ENCODE assay signal across 1 cellular context in the genomic region with DNA sequence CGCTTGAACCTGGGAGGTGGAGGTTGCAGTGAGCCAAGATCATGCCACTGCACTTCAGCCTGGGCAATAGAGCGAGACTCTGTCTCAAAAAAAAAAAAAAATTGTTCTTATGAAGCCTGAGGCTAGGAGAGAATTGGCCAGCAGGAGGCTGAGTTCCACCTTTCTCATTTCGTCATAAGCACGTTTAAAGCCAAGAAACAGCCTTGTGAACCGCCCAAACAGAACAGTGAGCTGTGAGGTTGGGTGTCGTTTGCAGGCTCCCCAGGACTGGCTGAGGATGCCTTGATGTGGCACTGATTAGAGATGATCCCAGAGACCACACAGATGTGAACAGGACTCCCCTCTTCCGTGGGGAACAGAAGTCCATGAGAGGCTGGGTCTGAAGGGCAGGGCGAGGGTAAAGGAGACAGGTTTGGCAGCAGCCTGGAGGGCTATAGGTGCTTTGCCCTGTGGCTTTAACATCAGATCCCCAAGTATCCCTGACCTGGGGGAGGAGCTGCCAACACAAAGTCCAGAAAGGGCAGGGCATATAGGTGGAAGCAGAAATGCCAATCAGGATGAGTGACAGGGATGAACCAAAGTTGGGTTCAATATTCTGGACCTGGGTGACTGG.
TF ChIP-seq lines count a peak whose summit lies in the region.

No MANE protein-coding gene starts in this region.

TF ChIP-seq in K562, 482 proteins besides CTCF, POLR2A, EP300 and RAD21 (continues in another document):
- TF ChIP-seq, protein P1, sequence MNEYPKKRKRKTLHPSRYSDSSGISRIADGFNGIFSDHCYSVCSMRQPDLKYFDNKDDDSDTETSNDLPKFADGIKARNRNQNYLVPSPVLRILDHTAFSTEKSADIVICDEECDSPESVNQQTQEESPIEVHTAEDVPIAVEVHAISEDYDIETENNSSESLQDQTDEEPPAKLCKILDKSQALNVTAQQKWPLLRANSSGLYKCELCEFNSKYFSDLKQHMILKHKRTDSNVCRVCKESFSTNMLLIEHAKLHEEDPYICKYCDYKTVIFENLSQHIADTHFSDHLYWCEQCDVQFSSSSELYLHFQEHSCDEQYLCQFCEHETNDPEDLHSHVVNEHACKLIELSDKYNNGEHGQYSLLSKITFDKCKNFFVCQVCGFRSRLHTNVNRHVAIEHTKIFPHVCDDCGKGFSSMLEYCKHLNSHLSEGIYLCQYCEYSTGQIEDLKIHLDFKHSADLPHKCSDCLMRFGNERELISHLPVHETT (CRISPR knock-in tag; conservative IDR thresholded peaks at IDR 0.05 in 1 of 2, IDR thresholded peaks at IDR 0.05 in 1 of 2) = peak in 1 of 2 experiments; percentile 37; a peak in 2 of 4 replicates
- TF ChIP-seq E2F3 (CRISPR knock-in tag; IDR thresholded peaks at IDR 0.05) (peak; percentile 33; the same call in 1 of the 2 replicates), NFIC (IDR thresholded peaks at IDR 0.05) (no peak), ZNF75A (CRISPR knock-in tag; IDR thresholded peaks at IDR 0.05) (0 out of 2 replicates have a peak, but pooled peaks have one; percentile 45), ZNF239 (CRISPR knock-in tag; IDR thresholded peaks at IDR 0.05) (peak; percentile 42; the same call in 1 of the 2 replicates), HEY1 (CRISPR knock-in tag; IDR thresholded peaks at IDR 0.05; ENCODE audit: borderline replicate concordance) (no peak), ZNF589 (CRISPR knock-in tag; IDR thresholded peaks at IDR 0.05; ENCODE audit: low read depth) (peak; percentile 85; the same call in 1 of the 2 replicates), BHLHE40 (IDR thresholded peaks at IDR 0.05; ENCODE audit: low read length) (peak; percentile 59), ZBTB17 (CRISPR knock-in tag; IDR thresholded peaks at IDR 0.05) (0 out of 2 replicates have a peak, but pooled peaks have one; percentile 27), ZNF431 (CRISPR knock-in tag; IDR thresholded peaks at IDR 0.05) (0 out of 2 replicates have a peak, but pooled peaks have one; percentile 17), MYC (IDR thresholded peaks at IDR 0.05; ENCODE audit: low read depth, low read length) (peak; percentile 20; the same call in 1 of the 2 replicates), MYC (CRISPR knock-in tag; IDR thresholded peaks at IDR 0.05; ENCODE audit: borderline replicate concordance, low read depth) (no peak), ATF1 (CRISPR knock-in tag; IDR thresholded peaks at IDR 0.05) (no peak), ATF1 (tag; IDR thresholded peaks at IDR 0.05) (peak; percentile 59), SOX6 (IDR thresholded peaks at IDR 0.05) (no peak), NFATC3 (IDR thresholded peaks at IDR 0.05) (no peak), SAFB2 (IDR thresholded peaks at IDR 0.05; ENCODE audit: borderline replicate concordance, low read depth, low read length, severe bottlenecking) (no peak), CREM (IDR thresholded peaks at IDR 0.05; ENCODE audit: low read depth) (peak; percentile 43; the same call in 1 of the 2 replicates), ZNF717 (CRISPR knock-in tag; IDR thresholded peaks at IDR 0.05) (no peak), ZSCAN32 (CRISPR knock-in tag; IDR thresholded peaks at IDR 0.05) (no peak), OTX1 (CRISPR knock-in tag; IDR thresholded peaks at IDR 0.05) (0 out of 2 replicates have a peak, but pooled peaks have one; percentile 68), FOXJ3 (CRISPR knock-in tag; IDR thresholded peaks at IDR 0.05) (no peak), RAD51 (IDR thresholded peaks at IDR 0.05; ENCODE audit: borderline replicate concordance, low read depth) (no peak), THRAP3 (IDR thresholded peaks at IDR 0.05; ENCODE audit: borderline replicate concordance) (no peak), ZNF121 (CRISPR knock-in tag; conservative IDR thresholded peaks at IDR 0.05) (no peak), NR4A1 (CRISPR knock-in tag; IDR thresholded peaks at IDR 0.05) (0 out of 2 replicates have a peak, but pooled peaks have one; percentile 66), NR4A1 (tag; IDR thresholded peaks at IDR 0.05) (no peak), BACH1 (tag; IDR thresholded peaks at IDR 0.05) (0 out of 2 replicates have a peak, but pooled peaks have one; percentile 29), SMARCA4 (IDR thresholded peaks at IDR 0.05) (no peak)
- TF ChIP-seq, protein P2, sequence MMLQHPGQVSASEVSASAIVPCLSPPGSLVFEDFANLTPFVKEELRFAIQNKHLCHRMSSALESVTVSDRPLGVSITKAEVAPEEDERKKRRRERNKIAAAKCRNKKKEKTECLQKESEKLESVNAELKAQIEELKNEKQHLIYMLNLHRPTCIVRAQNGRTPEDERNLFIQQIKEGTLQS (IDR thresholded peaks at IDR 0.05) = peak; percentile 30; the same call in 1 of the 2 replicates
- TF ChIP-seq, protein P2 (CRISPR knock-in tag; conservative IDR thresholded peaks at IDR 0.05) = no peak; the same call in 1 of the 2 replicates
- TF ChIP-seq, protein P3, sequence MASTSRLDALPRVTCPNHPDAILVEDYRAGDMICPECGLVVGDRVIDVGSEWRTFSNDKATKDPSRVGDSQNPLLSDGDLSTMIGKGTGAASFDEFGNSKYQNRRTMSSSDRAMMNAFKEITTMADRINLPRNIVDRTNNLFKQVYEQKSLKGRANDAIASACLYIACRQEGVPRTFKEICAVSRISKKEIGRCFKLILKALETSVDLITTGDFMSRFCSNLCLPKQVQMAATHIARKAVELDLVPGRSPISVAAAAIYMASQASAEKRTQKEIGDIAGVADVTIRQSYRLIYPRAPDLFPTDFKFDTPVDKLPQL (IDR thresholded peaks at IDR 0.05; ENCODE audit: extremely low read depth, insufficient read length) = no peak
- TF ChIP-seq, protein P4, sequence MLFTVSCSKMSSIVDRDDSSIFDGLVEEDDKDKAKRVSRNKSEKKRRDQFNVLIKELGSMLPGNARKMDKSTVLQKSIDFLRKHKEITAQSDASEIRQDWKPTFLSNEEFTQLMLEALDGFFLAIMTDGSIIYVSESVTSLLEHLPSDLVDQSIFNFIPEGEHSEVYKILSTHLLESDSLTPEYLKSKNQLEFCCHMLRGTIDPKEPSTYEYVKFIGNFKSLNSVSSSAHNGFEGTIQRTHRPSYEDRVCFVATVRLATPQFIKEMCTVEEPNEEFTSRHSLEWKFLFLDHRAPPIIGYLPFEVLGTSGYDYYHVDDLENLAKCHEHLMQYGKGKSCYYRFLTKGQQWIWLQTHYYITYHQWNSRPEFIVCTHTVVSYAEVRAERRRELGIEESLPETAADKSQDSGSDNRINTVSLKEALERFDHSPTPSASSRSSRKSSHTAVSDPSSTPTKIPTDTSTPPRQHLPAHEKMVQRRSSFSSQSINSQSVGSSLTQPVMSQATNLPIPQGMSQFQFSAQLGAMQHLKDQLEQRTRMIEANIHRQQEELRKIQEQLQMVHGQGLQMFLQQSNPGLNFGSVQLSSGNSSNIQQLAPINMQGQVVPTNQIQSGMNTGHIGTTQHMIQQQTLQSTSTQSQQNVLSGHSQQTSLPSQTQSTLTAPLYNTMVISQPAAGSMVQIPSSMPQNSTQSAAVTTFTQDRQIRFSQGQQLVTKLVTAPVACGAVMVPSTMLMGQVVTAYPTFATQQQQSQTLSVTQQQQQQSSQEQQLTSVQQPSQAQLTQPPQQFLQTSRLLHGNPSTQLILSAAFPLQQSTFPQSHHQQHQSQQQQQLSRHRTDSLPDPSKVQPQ (CRISPR knock-in tag; IDR thresholded peaks at IDR 0.05; ENCODE audit: borderline replicate concordance) = no peak
- TF ChIP-seq, protein P5, sequence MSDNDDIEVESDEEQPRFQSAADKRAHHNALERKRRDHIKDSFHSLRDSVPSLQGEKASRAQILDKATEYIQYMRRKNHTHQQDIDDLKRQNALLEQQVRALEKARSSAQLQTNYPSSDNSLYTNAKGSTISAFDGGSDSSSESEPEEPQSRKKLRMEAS (CRISPR knock-in tag; IDR thresholded peaks at IDR 0.05) = 0 out of 2 replicates have a peak, but pooled peaks have one; percentile 11
- TF ChIP-seq, protein P6, sequence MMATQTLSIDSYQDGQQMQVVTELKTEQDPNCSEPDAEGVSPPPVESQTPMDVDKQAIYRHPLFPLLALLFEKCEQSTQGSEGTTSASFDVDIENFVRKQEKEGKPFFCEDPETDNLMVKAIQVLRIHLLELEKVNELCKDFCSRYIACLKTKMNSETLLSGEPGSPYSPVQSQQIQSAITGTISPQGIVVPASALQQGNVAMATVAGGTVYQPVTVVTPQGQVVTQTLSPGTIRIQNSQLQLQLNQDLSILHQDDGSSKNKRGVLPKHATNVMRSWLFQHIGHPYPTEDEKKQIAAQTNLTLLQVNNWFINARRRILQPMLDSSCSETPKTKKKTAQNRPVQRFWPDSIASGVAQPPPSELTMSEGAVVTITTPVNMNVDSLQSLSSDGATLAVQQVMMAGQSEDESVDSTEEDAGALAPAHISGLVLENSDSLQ (IDR thresholded peaks at IDR 0.05) = peak; percentile 97
- TF ChIP-seq, protein P7, sequence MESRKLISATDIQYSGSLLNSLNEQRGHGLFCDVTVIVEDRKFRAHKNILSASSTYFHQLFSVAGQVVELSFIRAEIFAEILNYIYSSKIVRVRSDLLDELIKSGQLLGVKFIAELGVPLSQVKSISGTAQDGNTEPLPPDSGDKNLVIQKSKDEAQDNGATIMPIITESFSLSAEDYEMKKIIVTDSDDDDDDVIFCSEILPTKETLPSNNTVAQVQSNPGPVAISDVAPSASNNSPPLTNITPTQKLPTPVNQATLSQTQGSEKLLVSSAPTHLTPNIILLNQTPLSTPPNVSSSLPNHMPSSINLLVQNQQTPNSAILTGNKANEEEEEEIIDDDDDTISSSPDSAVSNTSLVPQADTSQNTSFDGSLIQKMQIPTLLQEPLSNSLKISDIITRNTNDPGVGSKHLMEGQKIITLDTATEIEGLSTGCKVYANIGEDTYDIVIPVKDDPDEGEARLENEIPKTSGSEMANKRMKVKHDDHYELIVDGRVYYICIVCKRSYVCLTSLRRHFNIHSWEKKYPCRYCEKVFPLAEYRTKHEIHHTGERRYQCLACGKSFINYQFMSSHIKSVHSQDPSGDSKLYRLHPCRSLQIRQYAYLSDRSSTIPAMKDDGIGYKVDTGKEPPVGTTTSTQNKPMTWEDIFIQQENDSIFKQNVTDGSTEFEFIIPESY (CRISPR knock-in tag; IDR thresholded peaks at IDR 0.05) = no peak
- TF ChIP-seq, protein P8, sequence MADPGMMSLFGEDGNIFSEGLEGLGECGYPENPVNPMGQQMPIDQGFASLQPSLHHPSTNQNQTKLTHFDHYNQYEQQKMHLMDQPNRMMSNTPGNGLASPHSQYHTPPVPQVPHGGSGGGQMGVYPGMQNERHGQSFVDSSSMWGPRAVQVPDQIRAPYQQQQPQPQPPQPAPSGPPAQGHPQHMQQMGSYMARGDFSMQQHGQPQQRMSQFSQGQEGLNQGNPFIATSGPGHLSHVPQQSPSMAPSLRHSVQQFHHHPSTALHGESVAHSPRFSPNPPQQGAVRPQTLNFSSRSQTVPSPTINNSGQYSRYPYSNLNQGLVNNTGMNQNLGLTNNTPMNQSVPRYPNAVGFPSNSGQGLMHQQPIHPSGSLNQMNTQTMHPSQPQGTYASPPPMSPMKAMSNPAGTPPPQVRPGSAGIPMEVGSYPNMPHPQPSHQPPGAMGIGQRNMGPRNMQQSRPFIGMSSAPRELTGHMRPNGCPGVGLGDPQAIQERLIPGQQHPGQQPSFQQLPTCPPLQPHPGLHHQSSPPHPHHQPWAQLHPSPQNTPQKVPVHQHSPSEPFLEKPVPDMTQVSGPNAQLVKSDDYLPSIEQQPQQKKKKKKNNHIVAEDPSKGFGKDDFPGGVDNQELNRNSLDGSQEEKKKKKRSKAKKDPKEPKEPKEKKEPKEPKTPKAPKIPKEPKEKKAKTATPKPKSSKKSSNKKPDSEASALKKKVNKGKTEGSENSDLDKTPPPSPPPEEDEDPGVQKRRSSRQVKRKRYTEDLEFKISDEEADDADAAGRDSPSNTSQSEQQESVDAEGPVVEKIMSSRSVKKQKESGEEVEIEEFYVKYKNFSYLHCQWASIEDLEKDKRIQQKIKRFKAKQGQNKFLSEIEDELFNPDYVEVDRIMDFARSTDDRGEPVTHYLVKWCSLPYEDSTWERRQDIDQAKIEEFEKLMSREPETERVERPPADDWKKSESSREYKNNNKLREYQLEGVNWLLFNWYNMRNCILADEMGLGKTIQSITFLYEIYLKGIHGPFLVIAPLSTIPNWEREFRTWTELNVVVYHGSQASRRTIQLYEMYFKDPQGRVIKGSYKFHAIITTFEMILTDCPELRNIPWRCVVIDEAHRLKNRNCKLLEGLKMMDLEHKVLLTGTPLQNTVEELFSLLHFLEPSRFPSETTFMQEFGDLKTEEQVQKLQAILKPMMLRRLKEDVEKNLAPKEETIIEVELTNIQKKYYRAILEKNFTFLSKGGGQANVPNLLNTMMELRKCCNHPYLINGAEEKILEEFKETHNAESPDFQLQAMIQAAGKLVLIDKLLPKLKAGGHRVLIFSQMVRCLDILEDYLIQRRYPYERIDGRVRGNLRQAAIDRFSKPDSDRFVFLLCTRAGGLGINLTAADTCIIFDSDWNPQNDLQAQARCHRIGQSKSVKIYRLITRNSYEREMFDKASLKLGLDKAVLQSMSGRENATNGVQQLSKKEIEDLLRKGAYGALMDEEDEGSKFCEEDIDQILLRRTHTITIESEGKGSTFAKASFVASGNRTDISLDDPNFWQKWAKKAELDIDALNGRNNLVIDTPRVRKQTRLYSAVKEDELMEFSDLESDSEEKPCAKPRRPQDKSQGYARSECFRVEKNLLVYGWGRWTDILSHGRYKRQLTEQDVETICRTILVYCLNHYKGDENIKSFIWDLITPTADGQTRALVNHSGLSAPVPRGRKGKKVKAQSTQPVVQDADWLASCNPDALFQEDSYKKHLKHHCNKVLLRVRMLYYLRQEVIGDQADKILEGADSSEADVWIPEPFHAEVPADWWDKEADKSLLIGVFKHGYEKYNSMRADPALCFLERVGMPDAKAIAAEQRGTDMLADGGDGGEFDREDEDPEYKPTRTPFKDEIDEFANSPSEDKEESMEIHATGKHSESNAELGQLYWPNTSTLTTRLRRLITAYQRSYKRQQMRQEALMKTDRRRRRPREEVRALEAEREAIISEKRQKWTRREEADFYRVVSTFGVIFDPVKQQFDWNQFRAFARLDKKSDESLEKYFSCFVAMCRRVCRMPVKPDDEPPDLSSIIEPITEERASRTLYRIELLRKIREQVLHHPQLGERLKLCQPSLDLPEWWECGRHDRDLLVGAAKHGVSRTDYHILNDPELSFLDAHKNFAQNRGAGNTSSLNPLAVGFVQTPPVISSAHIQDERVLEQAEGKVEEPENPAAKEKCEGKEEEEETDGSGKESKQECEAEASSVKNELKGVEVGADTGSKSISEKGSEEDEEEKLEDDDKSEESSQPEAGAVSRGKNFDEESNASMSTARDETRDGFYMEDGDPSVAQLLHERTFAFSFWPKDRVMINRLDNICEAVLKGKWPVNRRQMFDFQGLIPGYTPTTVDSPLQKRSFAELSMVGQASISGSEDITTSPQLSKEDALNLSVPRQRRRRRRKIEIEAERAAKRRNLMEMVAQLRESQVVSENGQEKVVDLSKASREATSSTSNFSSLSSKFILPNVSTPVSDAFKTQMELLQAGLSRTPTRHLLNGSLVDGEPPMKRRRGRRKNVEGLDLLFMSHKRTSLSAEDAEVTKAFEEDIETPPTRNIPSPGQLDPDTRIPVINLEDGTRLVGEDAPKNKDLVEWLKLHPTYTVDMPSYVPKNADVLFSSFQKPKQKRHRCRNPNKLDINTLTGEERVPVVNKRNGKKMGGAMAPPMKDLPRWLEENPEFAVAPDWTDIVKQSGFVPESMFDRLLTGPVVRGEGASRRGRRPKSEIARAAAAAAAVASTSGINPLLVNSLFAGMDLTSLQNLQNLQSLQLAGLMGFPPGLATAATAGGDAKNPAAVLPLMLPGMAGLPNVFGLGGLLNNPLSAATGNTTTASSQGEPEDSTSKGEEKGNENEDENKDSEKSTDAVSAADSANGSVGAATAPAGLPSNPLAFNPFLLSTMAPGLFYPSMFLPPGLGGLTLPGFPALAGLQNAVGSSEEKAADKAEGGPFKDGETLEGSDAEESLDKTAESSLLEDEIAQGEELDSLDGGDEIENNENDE (IDR thresholded peaks at IDR 0.05; ENCODE audit: low read depth, low read length) = no peak
